ENCODE assay signal across 18 cellular contexts in the genomic region with DNA sequence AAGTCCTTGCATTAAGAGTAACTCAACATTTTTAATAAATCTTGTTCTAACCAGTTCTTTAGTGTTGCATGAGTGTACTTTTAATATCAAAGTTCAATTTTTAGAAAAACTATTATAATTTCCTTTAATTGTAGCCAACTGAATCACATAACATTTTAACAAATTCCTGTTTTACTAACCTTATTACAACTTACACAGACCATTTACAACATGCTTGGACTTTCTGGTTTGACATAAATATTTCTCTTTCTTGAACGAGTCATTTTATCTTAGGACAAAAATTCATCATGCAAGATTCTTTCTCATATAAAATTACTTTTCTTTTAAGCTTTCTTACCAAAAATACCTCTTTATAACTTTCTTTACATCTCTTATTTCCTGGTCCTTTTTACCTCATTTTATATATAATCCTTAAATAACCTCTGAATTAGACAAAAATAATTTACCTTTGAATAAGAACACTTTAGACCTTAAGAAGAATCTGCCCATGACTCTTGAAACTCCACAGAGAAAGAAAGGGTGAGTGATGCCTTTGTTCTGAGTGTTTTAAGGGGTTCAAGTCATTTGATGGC. TPM values are rescaled to one million over a fixed set of nuclear protein-coding genes. Genes with fewer than 3 reads are reported as not detected.
DNase-seq lines count a peak whose midpoint lies in the region; ATAC-seq lines count a peak whose summit lies in the region.
"Had no signal": no experiment of that assay in that cellular context is flagged by ENCODE, and none has a peak within 500 bp of the region (broad histone marks: within the 10 kb centered on the region; RNA-seq: fewer than 3 reads in every experiment).

No MANE protein-coding gene starts in this region.

- H3K9me3 ChIP-seq in Karpas-422 (ENCODE audit: low read length), result peaks cover 14% of the 10 kb centered on the region; the same call in 1 of the 2 replicates

- H3K4me1 ChIP-seq in Karpas-422 (ENCODE audit: low read length), result no peaks in the 10 kb centered on the region
- H3K4me1 ChIP-seq: suprapubic skin had no signal

- H3K36me3 ChIP-seq in Karpas-422 (ENCODE audit: insufficient read depth, low read length), result no peaks in the 10 kb centered on the region
- H3K36me3 ChIP-seq: suprapubic skin had no signal

- no peaks in the 10 kb centered on the region for H4K20me1 ChIP-seq in Karpas-422 (ENCODE audit: insufficient read depth, low read depth, low read length)

- no peaks in the 10 kb centered on the region; the same call in 1 of the 2 replicates for H3K9me2 ChIP-seq in Karpas-422 (replicated peaks; ENCODE audit: insufficient read depth, low read length)

- no peak overlapping the region for H3K4me2 ChIP-seq in Karpas-422 (ENCODE audit: low read depth, low read length, poor library complexity, severe bottlenecking)

- H3K27ac ChIP-seq in Karpas-422 (ENCODE audit: low read length) (no peak overlapping the region), caudate nucleus (ENCODE audit: low read depth, low read length) (no peak overlapping the region)
- H3K27ac ChIP-seq: suprapubic skin had no signal

- ATAC-seq in HG02852 (IDR thresholded peaks at IDR 0.05; ENCODE audit: unreplicated experiment), result no peak
- ATAC-seq: activated CD4-positive, CD25-positive, alpha-beta regulatory T cell treated with anti-CD3 and anti-CD28 coated beads, Interleukin-2, amount 50 U/mL, for 24 hours; activated CD8-positive, alpha-beta memory T cell treated with anti-CD3 and anti-CD28 coated beads, Interleukin-2, amount 10 ng/mL, durations not matched to agents 7 days and 5 days; right cardiac atrium had no signal

- no peaks in the 10 kb centered on the region for H3K79me2 ChIP-seq in Karpas-422 (ENCODE audit: low read length)

- DNase-seq in DMS79 treated with DMSO at 0.1 percent for 48 hours (lab: John Stamatoyannopoulos, UW), result peak; percentile 2
- no peak for DNase-seq in DMS79 (lab: John Stamatoyannopoulos, UW)
- DNase-seq in Karpas-422, result peak; percentile 57
- peak; percentile 8 for DNase-seq in astrocyte of the hippocampus (ENCODE audit: low read depth, low spot score)
- peak; percentile 1 for DNase-seq in kidney glomerular epithelial cell (lab: John Stamatoyannopoulos, UW)
- DNase-seq in iPS-NIHi11 (ENCODE audit: low spot score), result no peak
- DNase-seq in caudate nucleus (lab: John Stamatoyannopoulos, UW), result no peak
- DNase-seq: activated CD8-positive, alpha-beta memory T cell treated with anti-CD3 and anti-CD28 coated beads, Interleukin-2, amount 10 ng/mL, durations not matched to agents 7 days and 5 days; activated gamma-delta T cell; CD4-positive, alpha-beta memory T cell; right cardiac atrium; stimulated activated CD4-positive, alpha-beta T cell treated with anti-CD3 and anti-CD28 coated beads, Interleukin-2, amount 100 ng/mL, for 24 hours had no signal

- no peak overlapping the region for H3K4me3 ChIP-seq in Karpas-422 (ENCODE audit: low read length)
- H3K4me3 ChIP-seq: suprapubic skin had no signal

- H2AFZ ChIP-seq in Karpas-422 (ENCODE audit: low read length), result no peak overlapping the region

- H3K9ac ChIP-seq in Karpas-422 (ENCODE audit: low read length), result no peak overlapping the region

- no peaks in the 10 kb centered on the region for H3K27me3 ChIP-seq in Karpas-422 (ENCODE audit: low read length)
- H3K27me3 ChIP-seq: suprapubic skin had no signal

RNA-seq across cellular contexts. Expression of a gene that starts 3.9 kb away (rescaled TPM):
- not detected in 2 replicates for total RNA-seq in Karpas-422 (2014; rRNA removed; shearing (Covaris generic); ENCODE audit: low replicate concordance)
- total RNA-seq: activated CD8-positive, alpha-beta memory T cell treated with anti-CD3 and anti-CD28 coated beads, Interleukin-2, amount 10 ng/mL, durations not matched to agents 7 days and 5 days; CD4-positive, alpha-beta memory T cell; HT1080; NCI-H460; right cardiac atrium; suprapubic skin had no signal

RNA-seq across cellular contexts. Expression of a gene that starts 41.9 kb away (rescaled TPM):
- total RNA-seq in Karpas-422 (2014; rRNA removed; shearing (Covaris generic); ENCODE audit: low replicate concordance), result not detected in 2 replicates
- total RNA-seq: activated CD8-positive, alpha-beta memory T cell treated with anti-CD3 and anti-CD28 coated beads, Interleukin-2, amount 10 ng/mL, durations not matched to agents 7 days and 5 days; CD4-positive, alpha-beta memory T cell; dermis microvascular lymphatic vessel endothelial cell; HT1080; NCI-H460; right cardiac atrium; suprapubic skin had no signal

Comparison
In these comparisons a context has a peak if more than half of its experiments do, and no peak if none do; other contexts are left out.
1. DNase-seq: peak in DMS79 treated with DMSO at 0.1 percent for 48 hours (single experiment), Karpas-422 (single experiment), astrocyte of the hippocampus (single experiment) and kidney glomerular epithelial cell (single experiment); none in DMS79 (single experiment), iPS-NIHi11 (single experiment) and caudate nucleus (0 of 61).